In the genomic region with DNA sequence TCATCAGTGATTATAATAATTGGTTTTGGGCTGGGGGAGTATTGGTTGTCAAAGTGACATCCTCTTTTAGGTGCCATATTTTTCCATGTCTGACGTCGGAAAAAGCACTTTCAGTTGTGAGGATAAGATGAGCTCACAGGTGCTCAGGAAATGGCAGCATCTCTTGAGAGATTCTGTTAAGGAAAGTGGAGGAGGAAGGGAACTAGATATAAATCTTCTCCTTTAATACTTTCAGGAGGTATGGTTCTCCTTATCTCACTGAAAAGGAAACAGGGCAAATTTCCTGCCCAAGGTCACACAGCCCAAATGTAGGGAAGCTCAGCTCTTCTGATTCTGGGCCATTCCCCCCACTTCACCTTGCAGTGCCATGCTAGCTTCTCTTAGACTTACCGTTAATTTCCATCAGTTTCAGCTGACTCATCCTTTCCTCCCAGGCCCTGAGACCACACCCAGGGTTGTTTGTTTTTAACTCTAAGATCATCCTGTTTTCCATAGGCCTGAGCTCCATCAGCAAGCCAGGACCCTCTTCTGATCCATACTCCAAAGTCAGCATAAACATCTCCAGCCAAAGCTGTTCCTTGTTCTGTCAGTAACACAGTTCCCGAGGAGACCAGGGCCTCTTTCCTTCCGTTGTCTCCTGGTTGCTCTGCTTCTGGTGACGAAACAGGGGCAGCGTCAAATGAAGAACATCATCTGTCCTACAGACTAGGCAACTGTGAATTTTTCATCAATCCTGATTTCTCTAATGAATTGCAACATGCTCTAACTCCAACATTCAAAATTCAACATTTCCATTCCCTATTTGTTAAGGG, we compare ENCODE assay signal across 1 cellular context.
A peak's percentile ranks its signal among the peaks of the same experiment; 100 is the strongest.
TF ChIP-seq lines count a peak whose summit lies in the region.

No MANE protein-coding gene starts in this region.

TF ChIP-seq in HCT116, 20 proteins besides CTCF, POLR2A, EP300 and RAD21 (continued from another document):
- TF ChIP-seq SP1 (IDR thresholded peaks at IDR 0.05; ENCODE audit: low read depth) (peak; percentile 33), ZNF274 (IDR thresholded peaks at IDR 0.05; ENCODE audit: low read depth, low read length) (no peak), EGR1 (IDR thresholded peaks at IDR 0.05; ENCODE audit: low read depth) (0 out of 2 replicates have a peak, but pooled peaks have one; percentile 21), SIN3A (IDR thresholded peaks at IDR 0.05; ENCODE audit: low read depth) (no peak)
- TF ChIP-seq, protein P1, sequence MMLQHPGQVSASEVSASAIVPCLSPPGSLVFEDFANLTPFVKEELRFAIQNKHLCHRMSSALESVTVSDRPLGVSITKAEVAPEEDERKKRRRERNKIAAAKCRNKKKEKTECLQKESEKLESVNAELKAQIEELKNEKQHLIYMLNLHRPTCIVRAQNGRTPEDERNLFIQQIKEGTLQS (IDR thresholded peaks at IDR 0.05) = no peak
